Comparison of ENCODE assay signal across 8 cellular contexts in genomic region chr5:10283927-10284635, GRCh38. TPM values are rescaled to one million over a fixed set of nuclear protein-coding genes. Genes with fewer than 3 reads are reported as not detected.
A peak's percentile ranks its signal among the peaks of the same experiment; 100 is the strongest.
DNase-seq lines count a peak whose midpoint lies in the region; ATAC-seq and TF ChIP-seq lines count a peak whose summit lies in the region.

No MANE protein-coding gene starts in this region.

- H3K27me3 Mint-ChIP-seq in activated naive CD8-positive, alpha-beta T cell treated with anti-CD3 and anti-CD28 coated beads, Interleukin-2, amount 10 ng/mL, durations not matched to agents 7 days and 5 days, result peaks cover 2% of the 10 kb centered on the region

- intact Hi-C loops in heart left ventricle (cut with DNase I), result loop anchor here in 8 of 10 donors (1.0 to 10.0 kb wide), 9 partner anchors 51 to 351 kb away; partner anchors contain the start of gene MARCHF6 (in 1 of the 8)

- peaks cover 0 to 17% (median 6%) of the 10 kb centered on the region in 12 donors for H3K4me1 ChIP-seq in heart left ventricle

- H3K9me3 ChIP-seq in heart left ventricle, result no peaks in the 10 kb centered on the region

- TF ChIP-seq POLR2A in heart left ventricle (IDR thresholded peaks at IDR 0.05), result no peak

- H3K4me3 ChIP-seq in heart left ventricle, result no peak overlapping the region

- no peaks in the 10 kb centered on the region for H3K9me3 Mint-ChIP-seq in activated naive CD8-positive, alpha-beta T cell treated with anti-CD3 and anti-CD28 coated beads, Interleukin-2, amount 10 ng/mL, durations not matched to agents 7 days and 5 days

- POLR2A ChIA-PET in activated naive CD8-positive, alpha-beta T cell treated with anti-CD3 and anti-CD28 coated beads, Interleukin-2, amount 10 ng/mL, durations not matched to agents 7 days and 5 days (lab: Charles Lee), result no interaction called here

- H3K27me3 ChIP-seq in heart left ventricle, result no peaks in the 10 kb centered on the region

- H3K27ac Mint-ChIP-seq in activated naive CD8-positive, alpha-beta T cell treated with anti-CD3 and anti-CD28 coated beads, Interleukin-2, amount 10 ng/mL, durations not matched to agents 7 days and 5 days, result no peak overlapping the region

- H3K4me1 Mint-ChIP-seq in activated naive CD8-positive, alpha-beta T cell treated with anti-CD3 and anti-CD28 coated beads, Interleukin-2, amount 10 ng/mL, durations not matched to agents 7 days and 5 days, result peaks cover 4% of the 10 kb centered on the region

- TF ChIP-seq CTCF in heart left ventricle (IDR thresholded peaks at IDR 0.05), result peak; percentile 82 to 98 (median 94)

- no peak overlapping the region for H3K27ac ChIP-seq in heart left ventricle

- ATAC-seq in GM18499 (IDR thresholded peaks at IDR 0.05; ENCODE audit: insufficient read depth, unreplicated experiment), result peak; percentile 96
- ATAC-seq in HG02763 (IDR thresholded peaks at IDR 0.05; ENCODE audit: unreplicated experiment), result peak; percentile 86
- peak; percentile 97 for ATAC-seq in activated naive CD8-positive, alpha-beta T cell treated with anti-CD3 and anti-CD28 coated beads, Interleukin-2, amount 10 ng/mL, durations not matched to agents 7 days and 5 days (ENCODE audit: low read depth)
- peak; percentile 67 to 89 (median 86) for ATAC-seq in heart left ventricle

- DNase-seq in NCI-H1105 treated with DMSO at 0.1 percent for 48 hours (lab: John Stamatoyannopoulos, UW), result peak; percentile 89
- peak; percentile 46 to 77 for DNase-seq in SW 1271 (lab: John Stamatoyannopoulos, UW)
- DNase-seq in activated naive CD8-positive, alpha-beta T cell treated with anti-CD3 and anti-CD28 coated beads, Interleukin-2, amount 10 ng/mL, durations not matched to agents 7 days and 5 days, result peak; percentile 84
- peak; percentile 81 to 91 (median 85) for DNase-seq in heart left ventricle
- DNase-seq in putamen (ENCODE audit: low spot score), result peak; percentile 77
- no peak for DNase-seq in cortex of kidney (lab: John Stamatoyannopoulos, UW)

- no peaks in the 10 kb centered on the region for H3K36me3 Mint-ChIP-seq in activated naive CD8-positive, alpha-beta T cell treated with anti-CD3 and anti-CD28 coated beads, Interleukin-2, amount 10 ng/mL, durations not matched to agents 7 days and 5 days

- WGBS in heart left ventricle, 4 donors, result 24 to 25% (median 24%) methylated on average over 16 to 17 of the region's 17 CpGs

- peaks cover 0 to 36% (median 3%) of the 10 kb centered on the region in 9 donors for H3K36me3 ChIP-seq in heart left ventricle

- H3K4me3 Mint-ChIP-seq in activated naive CD8-positive, alpha-beta T cell treated with anti-CD3 and anti-CD28 coated beads, Interleukin-2, amount 10 ng/mL, durations not matched to agents 7 days and 5 days, result no peak overlapping the region

RNA-seq across cellular contexts. Expression of gene CMBL, which starts 23.6 kb away (rescaled TPM):
- total RNA-seq in activated naive CD8-positive, alpha-beta T cell treated with anti-CD3 and anti-CD28 coated beads, Interleukin-2, amount 10 ng/mL, durations not matched to agents 7 days and 5 days, result 1 to 10 TPM; 2.4 to 2.8 TPM
- 10 to 100 TPM; 12.4 to 53.5 (median 29.0) TPM for total RNA-seq in heart left ventricle
- 10 to 100 TPM; 20.8 to 32.5 TPM for polyA plus RNA-seq in heart left ventricle

RNA-seq across cellular contexts. Expression of gene CCT5, which starts 34.0 kb away (rescaled TPM):
- 100 to 1,000 TPM; 170 to 182 TPM for total RNA-seq in activated naive CD8-positive, alpha-beta T cell treated with anti-CD3 and anti-CD28 coated beads, Interleukin-2, amount 10 ng/mL, durations not matched to agents 7 days and 5 days
- total RNA-seq in heart left ventricle, result 100 to 1,000 TPM in 5 of 9 donors, 10 to 100 TPM in 4; 83.5 to 156 (median 108) TPM
- 100 to 1,000 TPM in 1 of 2 donors, 10 to 100 TPM in 1; 73.1 to 318 TPM for polyA plus RNA-seq in heart left ventricle

RNA-seq across cellular contexts. Expression of gene ATPSCKMT, which starts 34.4 kb away (rescaled TPM):
- 10 to 100 TPM; 16.9 to 17.7 TPM for total RNA-seq in activated naive CD8-positive, alpha-beta T cell treated with anti-CD3 and anti-CD28 coated beads, Interleukin-2, amount 10 ng/mL, durations not matched to agents 7 days and 5 days
- 10 to 100 TPM in 7 of 9 donors, 1 to 10 TPM in 2; 8.1 to 20.1 (median 14.0) TPM for total RNA-seq in heart left ventricle
- polyA plus RNA-seq in heart left ventricle, result 10 to 100 TPM; 10.5 to 11.6 TPM
